Comparison of ENCODE assay signal across 2 cellular contexts in genomic region chr14:60722836-60723217, GRCh38.
TF ChIP-seq lines count a peak whose summit lies in the region.

No MANE protein-coding gene starts in this region.

TF ChIP-seq in A549, 52 proteins besides CTCF, POLR2A, EP300 and RAD21 (continued from another document):
- TF ChIP-seq RARB (CRISPR knock-in tag; IDR thresholded peaks at IDR 0.05): no peak
- TF ChIP-seq KDM5A (IDR thresholded peaks at IDR 0.05): no peak
- TF ChIP-seq CHD2 (IDR thresholded peaks at IDR 0.05; ENCODE audit: low read length, partially characterized antibody): no peak
- no peak for TF ChIP-seq EHMT2 (IDR thresholded peaks at IDR 0.05; ENCODE audit: low read depth)

TF ChIP-seq in GM23338, 12 proteins besides CTCF, POLR2A, EP300 and RAD21 (continued from another document):
- TF ChIP-seq ZNF462 (CRISPR knock-in tag; IDR thresholded peaks at IDR 0.05) (no peak), ZNF331 (CRISPR knock-in tag; IDR thresholded peaks at IDR 0.05; ENCODE audit: low read depth) (no peak)
